In the genomic region with DNA sequence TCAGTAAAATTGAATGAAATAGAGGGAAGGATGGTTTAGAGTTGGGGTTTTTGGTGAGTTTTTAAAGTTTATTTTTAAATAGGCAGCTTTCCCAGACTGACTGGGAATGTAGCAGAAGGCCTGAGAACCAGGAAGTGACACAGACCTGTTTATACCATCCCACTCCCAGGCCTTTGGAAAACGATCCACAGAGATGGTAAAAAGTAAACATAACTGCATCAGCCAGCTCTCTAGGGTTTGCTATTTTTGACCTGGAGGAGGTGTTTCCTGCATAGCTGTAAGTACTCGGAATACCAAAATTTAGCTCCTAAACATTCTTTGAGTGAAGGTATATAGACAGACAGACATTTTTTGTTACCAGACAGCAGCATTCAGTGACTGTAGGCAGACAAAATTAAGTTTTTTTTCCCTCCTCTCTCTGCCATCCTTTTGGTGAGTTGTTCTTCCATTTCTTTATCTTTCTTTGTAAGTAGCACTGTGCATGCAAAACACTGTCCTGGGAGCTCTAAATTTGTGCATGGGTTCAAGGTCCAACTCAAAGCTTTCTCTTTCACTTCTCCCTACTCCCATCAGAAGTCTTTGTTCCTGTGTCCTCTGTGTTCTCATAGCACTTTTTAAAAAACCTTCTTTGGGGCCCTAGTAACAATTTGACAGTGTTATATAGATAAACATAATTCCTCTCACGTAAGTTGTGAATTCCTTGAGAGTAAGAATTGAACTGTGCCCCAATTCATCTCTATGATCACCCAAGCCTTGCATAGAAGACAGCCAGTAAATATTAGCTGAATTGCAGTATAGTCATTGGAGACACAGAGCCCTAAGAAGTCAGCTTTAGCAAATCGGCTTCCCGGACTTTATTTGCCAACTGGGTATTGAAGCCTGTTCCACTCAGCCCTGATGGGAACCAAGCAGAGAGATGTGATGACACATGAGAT, we compare ENCODE assay signal across 9 cellular contexts. TPM values are rescaled to one million over a fixed set of nuclear protein-coding genes. Genes with fewer than 3 reads are reported as not detected.
DNase-seq lines count a peak whose midpoint lies in the region; ATAC-seq and TF ChIP-seq lines count a peak whose summit lies in the region.
"Had no signal": no experiment of that assay in that cellular context is flagged by ENCODE, and none has a peak within 500 bp of the region (broad histone marks: within the 10 kb centered on the region; RNA-seq: fewer than 3 reads in every experiment).

No MANE protein-coding gene starts in this region.

- no peak for TF ChIP-seq CTCF in LNCaP clone FGC (IDR thresholded peaks at IDR 0.05; ENCODE audit: control insufficient read depth, extremely low read depth, insufficient read depth)
- TF ChIP-seq CTCF in astrocyte of the spinal cord (IDR thresholded peaks at IDR 0.05; ENCODE audit: low read depth, low read length) = no peak

- H3K9me3 Mint-ChIP-seq in activated naive CD4-positive, alpha-beta T cell treated with anti-CD3 and anti-CD28 coated beads, Interleukin-2, amount 50 U/mL, for 24 hours = no peaks in the 10 kb centered on the region
- peaks cover 0 to 5% of the 10 kb centered on the region in 2 donors for H3K9me3 Mint-ChIP-seq in activated naive CD4-positive, alpha-beta T cell treated with anti-CD3 and anti-CD28 coated beads, Interleukin-2, amount 50 U/mL, for 72 hours
- H3K9me3 Mint-ChIP-seq in memory B cell = no peaks in the 10 kb centered on the region

- peaks cover 95% of the 10 kb centered on the region for H3K4me1 Mint-ChIP-seq in activated naive CD4-positive, alpha-beta T cell treated with anti-CD3 and anti-CD28 coated beads, Interleukin-2, amount 50 U/mL, for 24 hours
- H3K4me1 Mint-ChIP-seq in memory B cell = peaks cover 72% of the 10 kb centered on the region

- H3K4me3 Mint-ChIP-seq in activated naive CD4-positive, alpha-beta T cell treated with anti-CD3 and anti-CD28 coated beads, Interleukin-2, amount 50 U/mL, for 24 hours = no peak overlapping the region
- H3K4me3 Mint-ChIP-seq in memory B cell = peak overlapping the region; percentile 67

- peak overlapping the region; percentile 64 for H3K27ac Mint-ChIP-seq in activated naive CD4-positive, alpha-beta T cell treated with anti-CD3 and anti-CD28 coated beads, Interleukin-2, amount 50 U/mL, for 24 hours
- H3K27ac Mint-ChIP-seq in activated naive CD4-positive, alpha-beta T cell treated with anti-CD3 and anti-CD28 coated beads, Interleukin-2, amount 50 U/mL, for 72 hours = no peak overlapping the region
- peak overlapping the region; percentile 89 for H3K27ac Mint-ChIP-seq in memory B cell

- ATAC-seq in activated naive CD4-positive, alpha-beta T cell treated with anti-CD3 and anti-CD28 coated beads, Interleukin-2, amount 50 U/mL, for 72 hours = no peak
- ATAC-seq in memory B cell (ENCODE audit: low read depth) = no peak

- in situ Hi-C loops in astrocyte of the spinal cord (cut with HindIII; ENCODE audit: low sequenced_read_pairs) (no loop called here), KBM-7 (cut with MboI; ENCODE audit: low pct_unique_long_range_greater_than_20kb, low sequenced_read_pairs) (no loop called here)

- no peak for DNase-seq in activated naive CD4-positive, alpha-beta T cell treated with anti-CD3 and anti-CD28 coated beads, Interleukin-2, amount 50 U/mL, for 72 hours (ENCODE audit: low spot score in 2 of 2)
- peak; percentile 65 for DNase-seq in LNCaP clone FGC (ENCODE audit: low read depth)
- DNase-seq in astrocyte of the spinal cord (ENCODE audit: low read depth, low spot score) = peak; percentile 68
- no peak for DNase-seq in memory B cell (ENCODE audit: low spot score in 2 of 2)
- DNase-seq in germinal center (ENCODE audit: low spot score) = no peak
- DNase-seq in KBM-7 = no peak
- no peak for DNase-seq in NAMALWA (ENCODE audit: low spot score)

- H3K36me3 Mint-ChIP-seq in activated naive CD4-positive, alpha-beta T cell treated with anti-CD3 and anti-CD28 coated beads, Interleukin-2, amount 50 U/mL, for 24 hours = peaks cover 12% of the 10 kb centered on the region
- H3K36me3 Mint-ChIP-seq in activated naive CD4-positive, alpha-beta T cell treated with anti-CD3 and anti-CD28 coated beads, Interleukin-2, amount 50 U/mL, for 72 hours = peaks cover 0 to 34% of the 10 kb centered on the region in 2 donors
- H3K36me3 Mint-ChIP-seq in memory B cell = peaks cover 13% of the 10 kb centered on the region

- H3K27me3 Mint-ChIP-seq in activated naive CD4-positive, alpha-beta T cell treated with anti-CD3 and anti-CD28 coated beads, Interleukin-2, amount 50 U/mL, for 24 hours = no peaks in the 10 kb centered on the region
- no peaks in the 10 kb centered on the region for H3K27me3 Mint-ChIP-seq in memory B cell
- H3K27me3 Mint-ChIP-seq: brain had no signal

- H3K4me3 ChIP-seq in LNCaP clone FGC (ENCODE audit: low read depth, low read length) (no peak overlapping the region), astrocyte of the spinal cord (ENCODE audit: low read depth, low read length) (no peak overlapping the region)

RNA-seq across cellular contexts. Expression of a gene that starts 37.4 kb away (rescaled TPM):
- 10 to 100 TPM; 54.1 to 98.6 TPM for total RNA-seq in activated naive CD4-positive, alpha-beta T cell treated with anti-CD3 and anti-CD28 coated beads, Interleukin-2, amount 50 U/mL, for 72 hours

Comparison
In these comparisons a context has a peak if more than half of its experiments do, and no peak if none do; other contexts are left out.
1. H3K27ac Mint-ChIP-seq: peak in activated naive CD4-positive, alpha-beta T cell treated with anti-CD3 and anti-CD28 coated beads, Interleukin-2, amount 50 U/mL, for 24 hours (single experiment) and memory B cell (single experiment); none in activated naive CD4-positive, alpha-beta T cell treated with anti-CD3 and anti-CD28 coated beads, Interleukin-2, amount 50 U/mL, for 72 hours (0 of 2).
2. DNase-seq: peak in LNCaP clone FGC (single experiment) and astrocyte of the spinal cord (single experiment); none in activated naive CD4-positive, alpha-beta T cell treated with anti-CD3 and anti-CD28 coated beads, Interleukin-2, amount 50 U/mL, for 72 hours (0 of 2), memory B cell (0 of 2), germinal center (single experiment), KBM-7 (single experiment) and NAMALWA (single experiment).